Comparison of ENCODE assay signal across 7 cellular contexts in the genomic region with DNA sequence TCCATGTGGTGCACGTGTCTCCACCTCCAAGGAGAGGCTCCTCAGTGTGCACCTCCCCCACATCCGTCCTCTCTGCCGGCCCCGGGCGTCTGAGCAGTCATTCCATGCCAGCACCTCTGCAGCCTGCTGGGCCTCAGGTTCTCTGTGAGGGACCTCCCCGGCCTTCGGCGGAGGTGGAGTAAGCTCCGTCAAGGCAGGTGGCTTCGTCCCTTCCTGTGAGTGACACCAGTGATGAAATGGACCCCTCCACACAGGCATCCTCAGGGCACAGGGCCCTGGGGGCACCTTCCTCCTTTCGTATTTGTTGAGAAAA.
DNase-seq lines count a peak whose midpoint lies in the region; ATAC-seq, FAIRE-seq and TF ChIP-seq lines count a peak whose summit lies in the region.
"Not testable (repeated sequence)": the region's sequence is repeated elsewhere in the genome, so short reads cannot be mapped to it uniquely, and the experiment has no call there.

No MANE protein-coding gene starts in this region.

- H3K4me3 ChIP-seq in RWPE2 (ENCODE audit: severe bottlenecking); kidney (ENCODE audit: low read length in 2 of 2): not testable (repeated sequence)

- H3K4me1 ChIP-seq in RWPE2 (ENCODE audit: insufficient read depth, poor library complexity, severe bottlenecking); kidney (ENCODE audit: control insufficient read depth in 1 of 2, insufficient read depth in 1 of 2, low read depth in 1 of 2, low read length in 2 of 2): not testable (repeated sequence)

- peak; percentile 7 for TF ChIP-seq POLR2A in GM10847 (IDR thresholded peaks at IDR 0.05; ENCODE audit: extremely low read depth, insufficient read length)

- not testable (repeated sequence) for H3K27ac ChIP-seq in RWPE2 (ENCODE audit: poor library complexity, severe bottlenecking); kidney (ENCODE audit: low read depth in 2 of 2, low read length in 2 of 2)

- not testable (repeated sequence) for FAIRE-seq in kidney (lab: Jason Lieb, UNC)

- H3K9me3 Mint-ChIP-seq in activated naive CD4-positive, alpha-beta T cell treated with anti-CD3 and anti-CD28 coated beads for 36 hours: not testable (repeated sequence)

- H3K4me1 Mint-ChIP-seq in activated naive CD4-positive, alpha-beta T cell treated with anti-CD3 and anti-CD28 coated beads for 36 hours (ENCODE audit: low read depth): not testable (repeated sequence)

- H3K27ac Mint-ChIP-seq in activated naive CD4-positive, alpha-beta T cell treated with anti-CD3 and anti-CD28 coated beads for 36 hours: not testable (repeated sequence)

- not testable (repeated sequence) for H3K9me3 ChIP-seq in RWPE2 (ENCODE audit: severe bottlenecking); kidney (ENCODE audit: control insufficient read depth in 1 of 2, low read length in 2 of 2)

- CTCF ChIA-PET in activated naive CD4-positive, alpha-beta T cell treated with anti-CD3 and anti-CD28 coated beads for 36 hours (lab: Charles Lee): not testable (repeated sequence)

- not testable (repeated sequence) for H3K27me3 ChIP-seq in RWPE2 (ENCODE audit: insufficient read depth, poor library complexity, severe bottlenecking)

- not testable (repeated sequence) for H3K36me3 ChIP-seq in RWPE2 (ENCODE audit: low read depth); kidney (ENCODE audit: control insufficient read depth in 1 of 2, insufficient read depth in 2 of 2, low read length in 2 of 2)

- peaks cover 34% of the 10 kb centered on the region for H3K27me3 Mint-ChIP-seq in activated naive CD4-positive, alpha-beta T cell treated with anti-CD3 and anti-CD28 coated beads for 36 hours (ENCODE audit: low read depth)

- peak; percentile 66 for DNase-seq in RWPE2 (ENCODE audit: low spot score)
- peak; percentile 27 for DNase-seq in activated naive CD4-positive, alpha-beta T cell treated with anti-CD3 and anti-CD28 coated beads for 36 hours
- DNase-seq in germinal center (ENCODE audit: low spot score): peak; percentile 8
- DNase-seq in kidney: peak; percentile 76
- peak; percentile 78 for DNase-seq in posterior vena cava (ENCODE audit: low spot score)

- intact Hi-C loops in activated naive CD4-positive, alpha-beta T cell treated with anti-CD3 and anti-CD28 coated beads for 36 hours (cut with micrococcal nuclease); kidney (cut with DNase I); posterior vena cava (cut with DNase I): not testable (repeated sequence)

- not testable (repeated sequence) for TF ChIP-seq CTCF in RWPE2 (IDR thresholded peaks at IDR 0.05; ENCODE audit: poor library complexity, severe bottlenecking); kidney (IDR thresholded peaks at IDR 0.05; ENCODE audit: borderline replicate concordance, extremely low read depth, insufficient read depth)

- ATAC-seq in HG02610 (IDR thresholded peaks at IDR 0.05; ENCODE audit: unreplicated experiment): peak; percentile 38
- not testable (repeated sequence) for ATAC-seq in RWPE2 (ENCODE audit: low read depth)

- not testable (repeated sequence) for H3K9ac ChIP-seq in kidney (ENCODE audit: low read length in 2 of 2)

- not testable (repeated sequence) for H3K4me3 Mint-ChIP-seq in activated naive CD4-positive, alpha-beta T cell treated with anti-CD3 and anti-CD28 coated beads for 36 hours

- not testable (repeated sequence) for H3K36me3 Mint-ChIP-seq in activated naive CD4-positive, alpha-beta T cell treated with anti-CD3 and anti-CD28 coated beads for 36 hours (ENCODE audit: low read depth)

Comparison
In these comparisons a context has a peak if more than half of its experiments do, and no peak if none do; other contexts are left out.
1. DNase-seq: peak in every context shown above with its lines; median percentile 78 in posterior vena cava; 76 in kidney; 66 in RWPE2; 27 in activated naive CD4-positive, alpha-beta T cell treated with anti-CD3 and anti-CD28 coated beads for 36 hours; 8 in germinal center.